31 cellular contexts compared by ENCODE assay signal in the genomic region with DNA sequence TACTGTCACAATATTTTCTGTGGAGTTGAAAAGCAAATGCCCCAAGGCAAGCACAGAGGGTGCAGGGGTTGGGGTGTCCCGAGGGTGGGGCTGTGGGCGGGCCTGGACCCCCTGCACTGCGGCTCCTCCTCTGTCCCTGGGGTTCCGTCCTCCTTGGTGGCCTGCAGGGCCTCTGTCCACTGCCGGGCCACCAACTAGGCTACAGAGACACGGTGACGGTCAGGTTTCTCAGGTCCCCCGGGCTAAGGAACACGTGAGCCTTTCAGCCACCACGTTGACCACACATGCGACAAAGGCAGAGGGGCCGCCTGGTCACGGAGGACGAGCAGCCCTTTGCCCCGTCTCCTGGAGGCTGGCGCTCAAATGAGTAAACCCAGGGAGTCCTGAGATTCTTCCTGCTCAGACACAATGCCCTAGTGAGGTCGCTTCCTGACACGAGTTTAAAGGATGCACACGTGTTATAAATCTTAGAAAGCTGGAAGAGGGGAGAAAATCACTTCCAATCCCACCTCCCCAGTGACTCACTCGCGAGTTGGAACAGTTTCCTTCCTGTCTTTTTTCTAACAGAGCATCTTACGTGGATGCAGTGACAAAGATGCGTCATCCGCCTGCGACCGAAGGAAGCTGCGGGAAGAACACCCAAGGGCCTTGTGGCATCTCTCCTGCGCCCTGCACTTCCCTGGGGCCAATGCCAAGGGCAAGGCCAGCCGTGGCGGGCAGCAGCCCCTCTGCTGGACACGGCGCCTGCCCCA. TPM values are rescaled to one million over a fixed set of nuclear protein-coding genes. Genes with fewer than 3 reads are reported as not detected.
DNase-seq lines count a peak whose midpoint lies in the region; ATAC-seq and TF ChIP-seq lines count a peak whose summit lies in the region.
"Had no signal": no experiment of that assay in that cellular context is flagged by ENCODE, and none has a peak within 500 bp of the region (broad histone marks: within the 10 kb centered on the region; RNA-seq: fewer than 3 reads in every experiment).

No MANE protein-coding gene starts in this region.

- POLR2A ChIA-PET in CD8-positive, alpha-beta memory T cell (lab: Charles Lee): no interaction called here

- H3K27me3 ChIP-seq in heart left ventricle: no peaks in the 10 kb centered on the region
- no peaks in the 10 kb centered on the region for H3K27me3 ChIP-seq in CD8-positive, alpha-beta memory T cell (ENCODE audit: insufficient read depth, low read length, poor library complexity, severe bottlenecking)
- H3K27me3 ChIP-seq: body of pancreas had no signal

- ATAC-seq in heart left ventricle (peak in 1 of 4 donors; percentile 49), Right ventricle myocardium superior (ENCODE audit: poor library complexity) (no peak)
- ATAC-seq: body of pancreas, GM23338, lower lobe of right lung, mucosa of descending colon, natural killer cell, Panc1, right cardiac atrium had no signal

- H3K36me3 Mint-ChIP-seq in CD8-positive, alpha-beta memory T cell: no peaks in the 10 kb centered on the region
- H3K36me3 Mint-ChIP-seq: CD4-positive, CD25-positive, alpha-beta regulatory T cell; natural killer cell had no signal

- H3K27ac Mint-ChIP-seq in CD8-positive, alpha-beta memory T cell: peak overlapping the region in 1 of 8 donors; percentile 14
- H3K27ac Mint-ChIP-seq: activated T-helper 2 cell treated with anti-CD3 and anti-CD28 coated beads, Interferon-gamma antibody, Interleukin-2, Interleukin-4, amounts not matched to agents 10 μg/mL and 5 μg/mL and 100 μg/mL, durations not matched to agents 14 hours and 24 hours and 36 hours; CD4-positive, CD25-positive, alpha-beta regulatory T cell; GM23338; natural killer cell; T-helper 2 cell treated with Interferon-gamma antibody and Interleukin-4, amounts not matched to agents 5 μg/mL and 100 μg/mL, for 36 hours had no signal

- peak overlapping the region in 2 of 12 donors; percentile 7 to 12 for H3K4me3 ChIP-seq in heart left ventricle
- no peak overlapping the region for H3K4me3 ChIP-seq in CD8-positive, alpha-beta memory T cell (ENCODE audit: low read length)
- H3K4me3 ChIP-seq: body of pancreas, GM23338, lower lobe of right lung, mucosa of descending colon, stomach, tibial artery had no signal

- H3K9me3 Mint-ChIP-seq in CD8-positive, alpha-beta memory T cell: no peaks in the 10 kb centered on the region
- H3K9me3 Mint-ChIP-seq: activated T-helper 2 cell treated with anti-CD3 and anti-CD28 coated beads, Interferon-gamma antibody, Interleukin-2, Interleukin-4, amounts not matched to agents 10 μg/mL and 5 μg/mL and 100 μg/mL, durations not matched to agents 14 hours and 24 hours and 36 hours; CD4-positive, CD25-positive, alpha-beta regulatory T cell; natural killer cell; T-helper 2 cell treated with Interferon-gamma antibody and Interleukin-4, amounts not matched to agents 5 μg/mL and 100 μg/mL, for 36 hours had no signal

- 67 to 71% (median 68%) methylated on average over 25 to 32 of the region's 32 CpGs for WGBS in heart left ventricle, 4 donors

- no peak for TF ChIP-seq POLR2A in heart left ventricle (IDR thresholded peaks at IDR 0.05)

- intact Hi-C loops in heart left ventricle (cut with DNase I): loop anchor here in 2 of 10 donors (5.0 to 10.0 kb wide), 2 partner anchors 47 to 101 kb away; a partner anchor contains a TSS
- intact Hi-C loops in Right ventricle myocardium superior (cut with DNase I): no loop called here

- peak in 2 of 5 donors; percentile 50 to 56 for DNase-seq in heart left ventricle
- DNase-seq in Right ventricle myocardium superior: no peak
- peak; percentile 38 for DNase-seq in islet precursor cell
- peak; percentile 78 for DNase-seq in pulmonary artery endothelial cell (ENCODE audit: low read depth, low spot score)
- no peak for DNase-seq in NCI-H2171 treated with DMSO at 0.1 percent for 48 hours (lab: John Stamatoyannopoulos, UW)
- DNase-seq in retina: no peak
- DNase-seq in CD8-positive, alpha-beta memory T cell: no peak
- DNase-seq in EL: no peak
- DNase-seq: activated CD4-positive, alpha-beta T cell treated with anti-CD3 and anti-CD28 coated beads for 48 hours; activated naive CD4-positive, alpha-beta T cell treated with anti-CD3 and anti-CD28 coated beads, Interleukin-2, amount 50 U/mL, for 16 hours; body of pancreas; CD4-positive, CD25-positive, alpha-beta regulatory T cell; cerebellar nuclear complex; DMS 273 treated with DMSO at 0.1 percent for 48 hours; Kasumi-1; lower lobe of right lung; natural killer cell; NCI-H1417 treated with DMSO at 0.1 percent for 48 hours; NCI-H2081; NCI-H226; NCI-H69; occipital lobe; stomach had no signal

- no peaks in the 10 kb centered on the region for H3K36me3 ChIP-seq in heart left ventricle
- H3K36me3 ChIP-seq in CD8-positive, alpha-beta memory T cell (ENCODE audit: insufficient read depth, low read length): no peaks in the 10 kb centered on the region
- H3K36me3 ChIP-seq: lower lobe of right lung, stomach, tibial artery had no signal

- TF ChIP-seq CTCF in heart left ventricle (IDR thresholded peaks at IDR 0.05): no peak

- no peaks in the 10 kb centered on the region for H3K9me3 ChIP-seq in heart left ventricle
- no peaks in the 10 kb centered on the region for H3K9me3 ChIP-seq in CD8-positive, alpha-beta memory T cell (ENCODE audit: low read length)
- H3K9me3 ChIP-seq: body of pancreas, lower lobe of right lung, mucosa of descending colon, stomach, tibial artery had no signal

- CTCF ChIA-PET in CD8-positive, alpha-beta memory T cell (lab: Charles Lee): no interaction called here

- no peak overlapping the region for H3K4me3 Mint-ChIP-seq in CD8-positive, alpha-beta memory T cell
- H3K4me3 Mint-ChIP-seq: CD4-positive, CD25-positive, alpha-beta regulatory T cell; GM23338; natural killer cell; T-helper 2 cell treated with Interferon-gamma antibody and Interleukin-4, amounts not matched to agents 5 μg/mL and 100 μg/mL, for 36 hours had no signal

- H3K27ac ChIP-seq in heart left ventricle: peak overlapping the region; percentile 24 to 95 (median 67)
- H3K27ac ChIP-seq in CD8-positive, alpha-beta memory T cell (ENCODE audit: low read depth, low read length): no peak overlapping the region
- H3K27ac ChIP-seq: body of pancreas, lower lobe of right lung, stomach, tibial artery, VCaP had no signal

- H3K4me1 ChIP-seq in heart left ventricle: peaks cover 0 to 21% (median 14%) of the 10 kb centered on the region in 12 donors
- H3K4me1 ChIP-seq in CD8-positive, alpha-beta memory T cell (ENCODE audit: insufficient read depth, low read length): peaks cover 4% of the 10 kb centered on the region

- H3K27me3 Mint-ChIP-seq in CD8-positive, alpha-beta memory T cell: peaks cover 8 to 24% of the 10 kb centered on the region in 2 donors

- peaks cover 0 to 10% (median 2%) of the 10 kb centered on the region in 3 donors for H3K4me1 Mint-ChIP-seq in CD8-positive, alpha-beta memory T cell

RNA-seq across cellular contexts. Expression of a gene that starts 24.8 kb away (rescaled TPM):
- total RNA-seq in heart left ventricle: not detected
- under 1 TPM in 1 of 2 donors, not detected in 1; 0.38 TPM for polyA plus RNA-seq in heart left ventricle
- not detected for total RNA-seq in Right ventricle myocardium superior
- not detected in 2 replicates for total RNA-seq in pulmonary artery endothelial cell
- total RNA-seq in CD8-positive, alpha-beta memory T cell: not detected
- polyA plus RNA-seq in CD8-positive, alpha-beta memory T cell: not detected
- total RNA-seq: activated T-helper 2 cell treated with anti-CD3 and anti-CD28 coated beads, Interferon-gamma antibody, Interleukin-2, Interleukin-4, amounts not matched to agents 10 μg/mL and 5 μg/mL and 100 μg/mL, durations not matched to agents 14 hours and 24 hours and 36 hours; body of pancreas; CD4-positive, CD25-positive, alpha-beta regulatory T cell; GM23338; lower lobe of right lung; mucosa of descending colon; natural killer cell; occipital lobe; right cardiac atrium; stomach had no signal
- polyA plus RNA-seq: CD4-positive, CD25-positive, alpha-beta regulatory T cell; GM23338; right cardiac atrium; stomach had no signal

RNA-seq across cellular contexts. Expression of a gene that starts 41.1 kb away (rescaled TPM):
- 1 to 10 TPM in 8 of 9 donors, under 1 TPM in 1; 0.91 to 3.5 (median 2.1) TPM for total RNA-seq in heart left ventricle
- polyA plus RNA-seq in heart left ventricle: 1 to 10 TPM in 1 of 2 donors, under 1 TPM in 1; 0.43 to 1.9 TPM
- 2.4 TPM for total RNA-seq in Right ventricle myocardium superior
- total RNA-seq in pulmonary artery endothelial cell: not detected in 2 replicates
- total RNA-seq in CD8-positive, alpha-beta memory T cell: not detected
- polyA plus RNA-seq in CD8-positive, alpha-beta memory T cell: not detected
- polyA plus RNA-seq: CD4-positive, CD25-positive, alpha-beta regulatory T cell had no signal

Comparison
In these comparisons a context has a peak if more than half of its experiments do, and no peak if none do; other contexts are left out.
1. DNase-seq: peak in islet precursor cell (single experiment) and pulmonary artery endothelial cell (single experiment); none in Right ventricle myocardium superior (single experiment), NCI-H2171 treated with DMSO at 0.1 percent for 48 hours (single experiment), retina (single experiment), CD8-positive, alpha-beta memory T cell (0 of 5) and EL (single experiment).